1 cellular context compared by ENCODE assay signal in the genomic region with DNA sequence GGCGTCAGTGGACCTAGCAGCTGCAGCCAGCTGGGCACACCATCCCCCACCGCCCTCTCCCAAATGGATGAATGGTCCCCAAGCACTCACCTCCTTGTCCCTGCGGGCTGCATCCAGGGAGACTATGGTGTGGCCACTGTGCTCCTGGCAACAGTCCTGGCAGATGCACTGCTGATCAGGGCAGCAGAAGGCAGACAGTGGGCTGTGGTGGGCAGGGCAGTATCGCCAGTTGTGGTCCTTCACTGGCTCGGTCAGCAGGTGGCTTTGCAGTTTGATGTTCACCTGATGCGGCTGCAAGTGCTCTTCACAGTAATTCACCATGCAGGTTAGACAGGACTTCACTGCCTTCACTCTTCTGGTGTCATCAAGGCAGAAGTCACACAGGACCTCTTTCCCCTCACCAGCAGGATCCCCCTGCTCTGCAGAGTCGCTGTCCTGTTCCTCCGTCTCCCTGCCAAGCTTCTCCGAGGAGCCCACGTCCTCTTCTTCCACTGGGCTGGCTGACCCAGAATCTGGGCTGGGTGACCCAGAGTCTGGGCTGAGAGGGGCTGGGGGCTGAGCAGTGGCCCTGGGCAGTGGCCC.
TF ChIP-seq lines count a peak whose summit lies in the region.

No MANE protein-coding gene starts in this region.

TF ChIP-seq in endothelial cell of umbilical vein, 7 proteins besides CTCF, POLR2A, EP300 and RAD21:
- TF ChIP-seq FOS (IDR thresholded peaks at IDR 0.05; ENCODE audit: borderline replicate concordance, insufficient read depth, low read length) (no peak), POLR2AphosphoS5 (IDR thresholded peaks at IDR 0.05; ENCODE audit: insufficient read depth, low read depth, low read length) (no peak), EZH2 (IDR thresholded peaks at IDR 0.05; ENCODE audit: borderline replicate concordance, low read depth, low read length, severe bottlenecking) (no peak), GATA2 (IDR thresholded peaks at IDR 0.05; ENCODE audit: insufficient read depth, insufficient read length, low read depth, low read length) (no peak), MYC (IDR thresholded peaks at IDR 0.05; ENCODE audit: low read depth, low read length) (no peak), JUN (IDR thresholded peaks at IDR 0.05; ENCODE audit: borderline replicate concordance, insufficient read depth, insufficient read length, low read depth) (no peak)
- TF ChIP-seq, protein P1, sequence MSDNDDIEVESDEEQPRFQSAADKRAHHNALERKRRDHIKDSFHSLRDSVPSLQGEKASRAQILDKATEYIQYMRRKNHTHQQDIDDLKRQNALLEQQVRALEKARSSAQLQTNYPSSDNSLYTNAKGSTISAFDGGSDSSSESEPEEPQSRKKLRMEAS (IDR thresholded peaks at IDR 0.05; ENCODE audit: insufficient read depth, insufficient read length) = no peak
TF ChIP-seq in endothelial cell of umbilical vein: peak in this region for 0.
